14 cellular contexts compared by ENCODE assay signal in the genomic region with DNA sequence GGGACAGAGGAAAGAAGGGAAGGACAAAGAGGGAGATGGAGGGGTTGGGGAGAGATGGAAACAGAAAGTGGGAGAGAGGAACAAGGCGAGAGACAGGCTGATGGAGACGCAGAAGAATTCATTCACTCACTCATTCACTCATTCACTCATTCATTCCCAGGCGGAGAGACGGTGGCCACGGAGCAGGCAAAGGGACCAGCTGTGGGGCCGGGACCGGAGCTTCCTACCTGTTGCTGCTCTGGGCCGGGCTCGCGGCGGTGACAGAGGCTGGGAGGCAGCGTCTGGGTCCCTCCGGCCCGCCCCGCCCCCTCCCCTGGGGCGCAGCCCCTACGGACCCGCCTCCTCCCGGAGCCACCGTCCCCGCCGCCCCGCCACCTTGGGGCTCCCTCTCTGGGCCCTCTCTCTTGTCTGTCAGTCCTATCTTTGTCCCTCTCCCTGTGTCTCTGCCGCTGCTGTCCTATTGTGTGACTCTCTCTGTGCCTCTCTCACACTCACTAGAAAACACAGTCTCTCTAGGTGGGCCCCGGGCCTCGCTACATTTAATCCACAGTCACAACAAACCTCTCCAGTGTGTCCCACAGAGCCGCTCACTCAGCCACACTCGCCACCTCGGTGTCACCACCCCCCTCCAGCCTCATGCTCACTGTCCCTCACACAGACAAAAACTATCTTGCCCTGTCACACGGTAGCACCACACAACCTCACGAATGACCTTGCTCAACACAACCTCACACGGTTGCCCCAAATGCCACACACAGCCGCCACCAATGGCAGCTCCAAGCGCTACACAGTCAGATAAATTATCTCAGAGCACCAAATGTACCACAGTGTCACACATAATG. TPM values are rescaled to one million over a fixed set of nuclear protein-coding genes. Genes with fewer than 3 reads are reported as not detected.
DNase-seq lines count a peak whose midpoint lies in the region; ATAC-seq, FAIRE-seq and TF ChIP-seq lines count a peak whose summit lies in the region.
"Had no signal": no experiment of that assay in that cellular context is flagged by ENCODE, and none has a peak within 500 bp of the region (broad histone marks: within the 10 kb centered on the region; RNA-seq: fewer than 3 reads in every experiment).

GNG8 (minus strand) TSS at position 283 of the 842 bp plus-strand sequence. CDS start 1,520 bp downstream, outside the sequence.

- no peak within 1 kb of the TSS; the same call in 1 of the 2 replicates for H2AFZ ChIP-seq in GM12878 (ENCODE audit: control insufficient read depth, low read depth, low read length)

- TF ChIP-seq CTCF in HEK293 (tag by site-specific recombination; IDR thresholded peaks at IDR 0.05): no peak
- TF ChIP-seq CTCF in GM12878 (IDR thresholded peaks at IDR 0.05 in 2 of 3, conservative IDR thresholded peaks at IDR 0.05 in 1 of 3; ENCODE audit: control insufficient read depth in 2 of 3, extremely low read depth in 1 of 3, insufficient read depth in 1 of 3, low read depth in 3 of 3, low read length in 3 of 3): no peak
- TF ChIP-seq CTCF in nephron (IDR thresholded peaks at IDR 0.05; ENCODE audit: unreplicated experiment in 3 of 3): no peak
- no peak for TF ChIP-seq CTCF in omental fat pad (IDR thresholded peaks at IDR 0.05)

- H3K27me3 Mint-ChIP-seq in nephron (ENCODE audit: low read depth): peaks cover 20% of the 10 kb centered on the region

- H3K27ac ChIP-seq in HEK293 (ENCODE audit: extremely low read depth, low read depth, low read length): no peak within 1 kb of the TSS
- H3K27ac ChIP-seq in GM12878 (ENCODE audit: control insufficient read depth, insufficient read depth): no peak within 1 kb of the TSS
- H3K27ac ChIP-seq: SJSA1 had no signal

- H3K4me3 ChIP-seq in HEK293 (ENCODE audit: low read depth, low read length): no peak within 1 kb of the TSS
- no peak within 1 kb of the TSS for H3K4me3 ChIP-seq in GM12878

- POLR2A ChIA-PET in HEK293 (lab: Yijun Ruan, JAX) (interaction anchor here (0.6 kb wide), 1 partner anchor 35 kb away, joined by 3 read pairs; the partner anchor contains the start of gene CALM3), GM12878 (lab: Charles Lee) (interaction anchor here (0.6 to 1.1 kb wide), 3 partner anchors 11 to 112 kb away, joined by 4 to 6 read pairs (median 4); partner anchors contain the start of gene PTGIR)

- H3K9me3 Mint-ChIP-seq in nephron: no peaks in the 10 kb centered on the region

- H3K36me3 ChIP-seq in HEK293 (ENCODE audit: control insufficient read depth in 2 of 2, insufficient read depth in 1 of 2, low read length in 2 of 2): no peaks in the 10 kb centered on the region
- no peaks in the 10 kb centered on the region for H3K36me3 ChIP-seq in GM12878 (ENCODE audit: control insufficient read depth in 2 of 2, insufficient read depth in 2 of 2, low read length in 1 of 2)
- H3K36me3 ChIP-seq: breast epithelium, SJSA1 had no signal

- SMC1A ChIA-PET in GM12878 (lab: Charles Lee; ENCODE audit: uncharacterized antibody, unreplicated experiment): interaction anchor here (1.5 to 2.0 kb wide), 3 partner anchors 18 to 26 kb away, joined by 5 to 17 read pairs (median 9); partner anchors contain the start of gene DACT3

- no peaks in the 10 kb centered on the region for H4K20me1 ChIP-seq in GM12878 (ENCODE audit: control insufficient read depth, insufficient read depth)

- ATAC-seq in GM12878 (no peak), omental fat pad (ENCODE audit: low FRiP score) (no peak)

- DNase-seq in NCI-H1417 (lab: John Stamatoyannopoulos, UW) (peak in 2 of 3 experiments; percentile 16 to 29), NCI-H1417 treated with DMSO at 0.1 percent for 48 hours (lab: John Stamatoyannopoulos, UW) (no peak), GM12878 (ENCODE audit: low read depth, low spot score) (no peak), SHP77 treated with DMSO at 0.1 percent for 48 hours (lab: John Stamatoyannopoulos, UW) (no peak), 8988T (no peak), omental fat pad (ENCODE audit: low spot score) (no peak)
- DNase-seq: NCI-H2107 had no signal

- no peak for FAIRE-seq in GM12878 (lab: Jason Lieb, UNC)
- FAIRE-seq: A204.1 had no signal

- 13% methylated on average over 21 of the region's 34 CpGs for WGBS in GM12878 (ENCODE audit: insufficient coverage, insufficient replicate concordance, low lambda C conversion rate, missing lambda C conversion rate)

- H3K27ac Mint-ChIP-seq in nephron: peak within 1 kb of the TSS in 1 of 3 experiments; percentile 29

- intact Hi-C loops in GM12878 (cut with micrococcal nuclease; ENCODE audit: unreplicated experiment): no loop called here

- H3K4me3 Mint-ChIP-seq in nephron: peak within 1 kb of the TSS; percentile 68 to 73 (median 72)

- H3K4me1 Mint-ChIP-seq in nephron: peaks cover 32% of the 10 kb centered on the region

- H3K36me3 Mint-ChIP-seq in nephron (ENCODE audit: low read depth): no peaks in the 10 kb centered on the region

- TF ChIP-seq POLR2A in GM12878 (IDR thresholded peaks at IDR 0.05; ENCODE audit: low read depth, low read length): no peak

- H3K9ac ChIP-seq in GM12878 (ENCODE audit: control insufficient read depth, insufficient read depth, low read length): no peak within 1 kb of the TSS

- peaks cover 0 to 3% of the 10 kb centered on the region in 2 experiments; a peak in 1 of 4 replicates for H3K27me3 ChIP-seq in GM12878 (replicated peaks in 1 of 2; ENCODE audit: control insufficient read depth in 2 of 2, insufficient read depth in 2 of 2, low read length in 1 of 2)
- H3K27me3 ChIP-seq: breast epithelium had no signal

- RAD21 ChIA-PET in GM12878 (lab: Charles Lee; ENCODE audit: unreplicated experiment): interaction anchor here (1.4 to 1.9 kb wide), 5 partner anchors 12 to 25 kb away, joined by 4 to 18 read pairs (median 7); partner anchors contain the start of gene DACT3

- no peaks in the 10 kb centered on the region for H3K79me2 ChIP-seq in GM12878 (ENCODE audit: control insufficient read depth, insufficient read depth, low read length)

- in situ Hi-C loops in GM12878 (cut with MboI): no loop called here

- no TSS peak for BruUV-seq in GM12878 (replicated peaks; lab: Mats Ljungman, UMichigan)

- H3K9me3 ChIP-seq in HEK293 (ENCODE audit: control insufficient read depth, insufficient read depth, low read depth, low read length): no peaks in the 10 kb centered on the region
- no peaks in the 10 kb centered on the region; the same call in 2 of the 3 replicates for H3K9me3 ChIP-seq in GM12878 (replicated peaks; ENCODE audit: control insufficient read depth, insufficient read depth, low read length)
- H3K9me3 ChIP-seq: breast epithelium, SJSA1 had no signal

- no peak for TF ChIP-seq RAD21 in GM12878 (IDR thresholded peaks at IDR 0.05; ENCODE audit: insufficient read depth, low read depth, low read length)

- H3K4me1 ChIP-seq in HEK293 (ENCODE audit: control insufficient read depth, insufficient read depth, low read length) (peaks cover 3% of the 10 kb centered on the region; the same call in 1 of the 2 replicates), GM12878 (ENCODE audit: control insufficient read depth, insufficient read depth, low read length) (peaks cover 25% of the 10 kb centered on the region)

- peak within 1 kb of the TSS; percentile 66; the same call in 1 of the 2 replicates for H3K4me2 ChIP-seq in GM12878 (ENCODE audit: control insufficient read depth, insufficient read depth)

- no peak for TF ChIP-seq EP300 in GM12878 (IDR thresholded peaks at IDR 0.05; ENCODE audit: borderline replicate concordance in 1 of 2, control insufficient read depth in 1 of 2, low read depth in 2 of 2, low read length in 2 of 2)

- CTCF ChIA-PET in HEK293 (lab: Yijun Ruan, JAX) (interaction anchor here (0.6 to 2.0 kb wide), 3 partner anchors 8 to 38 kb away, joined by 3 to 32 read pairs (median 5); partner anchors contain the start of gene DACT3), GM12878 (lab: Yijun Ruan, JAX) (interaction anchor here (0.6 to 1.7 kb wide), 5 partner anchors 17 to 25 kb away, joined by 3 to 12 read pairs (median 7); no protein-coding TSS in a partner anchor)

TF ChIP-seq in HEK293, 187 proteins besides CTCF, POLR2A, EP300 and RAD21 (continues in another document):
- no peak for TF ChIP-seq ZNF16 (tag by site-specific recombination; IDR thresholded peaks at IDR 0.05; ENCODE audit: low read depth)
- peak; percentile 85 for TF ChIP-seq ZFP69B (tag by site-specific recombination; IDR thresholded peaks at IDR 0.05)
- no peak for TF ChIP-seq ZNF548 (tag by site-specific recombination; IDR thresholded peaks at IDR 0.05)
- TF ChIP-seq ZNF24 (tag by site-specific recombination; IDR thresholded peaks at IDR 0.05): peak; percentile 96
- TF ChIP-seq TRIM28 (IDR thresholded peaks at IDR 0.05; ENCODE audit: borderline replicate concordance, low read length): no peak
- no peak for TF ChIP-seq KLF9 (tag by site-specific recombination; IDR thresholded peaks at IDR 0.05; ENCODE audit: low read depth)
- no peak for TF ChIP-seq ZNF169 (tag by site-specific recombination; IDR thresholded peaks at IDR 0.05)

RNA-seq across cellular contexts. Expression of gene GNG8, which starts in this region (rescaled TPM):
- not detected in 2 replicates for total RNA-seq in GM12878 (2013; cell fraction: nucleolus; rRNA removed)
- not detected in 2 replicates for total RNA-seq in GM12878 (2014; rRNA removed)
- total RNA-seq in GM12878 (2014; rRNA removed; fragmentation: Illumina TruSeq; extraction: Trizol): not detected in 2 replicates
- not detected in 2 replicates for total RNA-seq in GM12878 (2021)
- polyA plus RNA-seq in GM12878 (2011; ENCODE audit: low read depth): not detected
- polyA plus RNA-seq in GM12878 (2011; rRNA removed): 1.2 TPM in 1 of 2 replicates, not detected in the other
- polyA plus RNA-seq in GM12878 (2011; cell fraction: cytosol; rRNA removed): not detected in 2 replicates
- polyA plus RNA-seq in GM12878 (2011; cell fraction: nucleus; rRNA removed): not detected in 2 replicates
- 10.6 TPM in 1 of 2 replicates, not detected in the other for polyA plus RNA-seq in GM12878 (2012)
- not detected in 2 replicates for polyA plus RNA-seq in GM12878 (2014; fragmentation: Illumina TruSeq; extraction: Trizol)
- polyA plus RNA-seq in GM12878 (2014; fragmentation: Nextera tagmentation; extraction: Ambion mirVana): 1 to 10 TPM; 4.1 to 6.6 TPM
- not detected in 2 replicates for polyA plus RNA-seq in GM12878 (2014; rRNA removed)
- polyA plus RNA-seq in GM12878 (2016; fragmentation: Nextera tagmentation; extraction: Ambion mirVana): 1 to 10 TPM in 1 of 2 experiments, not detected in 1; 1.3 TPM
- polyA minus RNA-seq in GM12878 (2011; rRNA and poly(A)+ RNA removed): not detected in 2 replicates
- polyA minus RNA-seq in GM12878 (2011; cell fraction: cytosol; rRNA and poly(A)+ RNA removed): not detected in 2 replicates
- not detected in 2 replicates for polyA minus RNA-seq in GM12878 (2011; cell fraction: nucleus; rRNA and poly(A)+ RNA removed)
- not detected for total RNA-seq in omental fat pad
- total RNA-seq: breast epithelium, liver, pulmonary artery endothelial cell, SJSA1 had no signal
- polyA plus RNA-seq: liver had no signal

Comparison
In these comparisons a context has a peak if more than half of its experiments do, and no peak if none do; other contexts are left out.
1. DNase-seq: peak in NCI-H1417 (2 of 3); none in NCI-H1417 treated with DMSO at 0.1 percent for 48 hours (single experiment), GM12878 (single experiment), SHP77 treated with DMSO at 0.1 percent for 48 hours (single experiment), 8988T (single experiment) and omental fat pad (single experiment).